ENCODE assay signal across 12 cellular contexts in the genomic region with DNA sequence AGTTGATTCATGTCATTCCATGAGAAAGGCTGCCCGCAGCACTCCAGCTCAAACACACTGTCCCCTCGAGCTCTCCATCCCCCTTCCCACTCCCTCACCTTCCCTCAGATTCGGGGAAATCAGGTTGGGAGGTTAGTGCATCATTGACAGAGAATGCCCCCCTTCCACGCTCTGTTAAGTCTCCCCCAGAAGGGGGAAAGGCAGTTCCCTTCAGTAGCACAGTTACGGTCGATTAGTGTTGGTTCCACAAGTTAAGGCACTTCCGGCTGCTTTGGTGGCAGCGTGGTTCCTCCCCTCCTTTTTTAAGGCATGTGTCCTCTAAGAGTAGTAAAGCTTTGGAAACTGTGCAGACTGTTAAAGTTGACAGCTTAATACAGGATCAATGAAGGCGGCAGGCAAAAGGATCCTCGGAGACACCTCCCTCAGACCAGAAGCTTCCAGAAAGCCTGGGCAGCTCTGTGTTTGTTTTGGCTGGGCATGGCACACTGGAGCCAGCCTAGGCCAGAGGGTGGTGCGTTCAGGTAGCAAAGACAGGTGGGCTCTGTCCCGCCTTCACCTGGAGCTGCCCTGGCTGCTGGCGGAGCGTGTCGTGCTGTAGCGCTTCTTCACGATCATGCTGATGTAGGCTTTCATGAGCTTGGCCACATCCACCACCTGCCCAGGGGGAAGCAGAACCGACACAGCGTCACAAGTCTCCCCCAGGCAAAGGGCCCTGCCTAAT. TPM values are rescaled to one million over a fixed set of nuclear protein-coding genes. Genes with fewer than 3 reads are reported as not detected.
DNase-seq lines count a peak whose midpoint lies in the region; ATAC-seq, FAIRE-seq and TF ChIP-seq lines count a peak whose summit lies in the region.
"Had no signal": no experiment of that assay in that cellular context is flagged by ENCODE, and none has a peak within 500 bp of the region (broad histone marks: within the 10 kb centered on the region; RNA-seq: fewer than 3 reads in every experiment).

No MANE protein-coding gene starts in this region.

- H3K27me3 ChIP-seq in astrocyte (ENCODE audit: insufficient read depth, low read length) (no peaks in the 10 kb centered on the region), right cardiac atrium (ENCODE audit: control insufficient read depth, insufficient read depth) (no peaks in the 10 kb centered on the region), trophoblast cell (ENCODE audit: insufficient read depth, low read length) (no peaks in the 10 kb centered on the region), adrenal gland (no peaks in the 10 kb centered on the region), WERI-Rb-1 (ENCODE audit: insufficient read depth, low read depth, severe bottlenecking) (no peaks in the 10 kb centered on the region)
- H3K27me3 ChIP-seq: esophagus muscularis mucosa, SJSA1 had no signal

- H2BK120ac ChIP-seq in trophoblast cell (ENCODE audit: insufficient read depth, low read length, poor library complexity), result no peak overlapping the region

- H3K27me3 Mint-ChIP-seq in HFFc6 (ENCODE audit: insufficient read depth) (peaks cover 19% of the 10 kb centered on the region), astrocyte (ENCODE audit: low read depth, unreplicated experiment) (no peaks in the 10 kb centered on the region)

- TF ChIP-seq CTCF in HFFc6 (IDR thresholded peaks at IDR 0.05), result no peak
- no peak for TF ChIP-seq CTCF in astrocyte (IDR thresholded peaks at IDR 0.05; ENCODE audit: insufficient read depth, low read depth, low read length)
- no peak for TF ChIP-seq CTCF in adrenal gland (IDR thresholded peaks at IDR 0.05)
- no peak for TF ChIP-seq CTCF in WERI-Rb-1 (IDR thresholded peaks at IDR 0.05; ENCODE audit: low read depth, low read length)

- no peak for FAIRE-seq in astrocyte (lab: Jason Lieb, UNC)
- FAIRE-seq: GM12878 had no signal

- TF ChIP-seq POLR2A in adrenal gland (IDR thresholded peaks at IDR 0.05), result no peak

- H3K9me3 Mint-ChIP-seq in HFFc6, result no peaks in the 10 kb centered on the region; the same call in 1 of the 2 replicates
- H3K9me3 Mint-ChIP-seq in astrocyte (ENCODE audit: unreplicated experiment), result no peaks in the 10 kb centered on the region
- H3K9me3 Mint-ChIP-seq: activated naive CD4-positive, alpha-beta T cell treated with anti-CD3 and anti-CD28 coated beads, Interleukin-2, amount 50 U/mL, for 72 hours had no signal

- H3K9me3 ChIP-seq in astrocyte (ENCODE audit: insufficient read depth, low read depth, low read length), result no peaks in the 10 kb centered on the region
- no peaks in the 10 kb centered on the region for H3K9me3 ChIP-seq in right cardiac atrium (ENCODE audit: control insufficient read depth, low read length)
- H3K9me3 ChIP-seq in trophoblast cell (ENCODE audit: insufficient read depth, low read depth, low read length), result no peaks in the 10 kb centered on the region
- H3K9me3 ChIP-seq in adrenal gland (replicated peaks in 1 of 3), result no peaks in the 10 kb centered on the region
- no peaks in the 10 kb centered on the region for H3K9me3 ChIP-seq in WERI-Rb-1 (ENCODE audit: severe bottlenecking)
- H3K9me3 ChIP-seq: esophagus muscularis mucosa, SJSA1 had no signal

- no peak overlapping the region for H4K8ac ChIP-seq in trophoblast cell (ENCODE audit: low read depth, low read length)

- H3K23ac ChIP-seq in trophoblast cell (ENCODE audit: low read length), result no peak overlapping the region

- H4K91ac ChIP-seq in trophoblast cell (ENCODE audit: low read depth, low read length), result no peak overlapping the region

- H3K4me1 ChIP-seq in astrocyte (ENCODE audit: insufficient read depth, low read length) (no peaks in the 10 kb centered on the region), right cardiac atrium (ENCODE audit: control insufficient read depth, insufficient read depth, low read length) (peaks cover 11% of the 10 kb centered on the region), trophoblast cell (ENCODE audit: control insufficient read depth in 1 of 2, insufficient read depth in 2 of 2, low read length in 2 of 2) (no peaks in the 10 kb centered on the region), adrenal gland (replicated peaks in 1 of 2) (no peaks in the 10 kb centered on the region)
- H3K4me1 ChIP-seq: SJSA1 had no signal

- ATAC-seq in right cardiac atrium, result peak in 1 of 2 donors; percentile 34
- ATAC-seq in HG03175 (IDR thresholded peaks at IDR 0.05; ENCODE audit: unreplicated experiment), result no peak
- ATAC-seq in GM18867 (IDR thresholded peaks at IDR 0.05; ENCODE audit: unreplicated experiment), result no peak
- ATAC-seq: GM12878 had no signal

- no peak overlapping the region for H4K12ac ChIP-seq in trophoblast cell (ENCODE audit: low read depth, low read length)

- H3K9ac ChIP-seq in astrocyte (ENCODE audit: low read length) (no peak overlapping the region), trophoblast cell (ENCODE audit: low read length) (no peak overlapping the region)

- H3K4me2 ChIP-seq in astrocyte (ENCODE audit: low read length) (no peak overlapping the region), trophoblast cell (ENCODE audit: low read length) (no peak overlapping the region)

- no peak for DNase-seq in HFFc6
- no peak for DNase-seq in astrocyte (ENCODE audit: low read depth)
- no peak for DNase-seq in right cardiac atrium
- DNase-seq in trophoblast cell, result no peak
- no peak for DNase-seq in adrenal gland
- DNase-seq in WERI-Rb-1, result no peak

- H3K4me3 Mint-ChIP-seq in HFFc6, result no peak overlapping the region; the same call in 1 of the 2 replicates
- no peak overlapping the region for H3K4me3 Mint-ChIP-seq in astrocyte (ENCODE audit: unreplicated experiment)

- H2BK5ac ChIP-seq in trophoblast cell (ENCODE audit: low read depth, low read length, poor library complexity), result no peak overlapping the region

- no peak overlapping the region for H2AFZ ChIP-seq in astrocyte (ENCODE audit: low read depth, low read length)
- no peak overlapping the region for H2AFZ ChIP-seq in trophoblast cell (ENCODE audit: insufficient read depth, low read length, poor library complexity)

- H3K36me3 ChIP-seq in astrocyte (ENCODE audit: insufficient read depth, low read length) (peaks cover 39% of the 10 kb centered on the region), trophoblast cell (ENCODE audit: control insufficient read depth in 1 of 2, insufficient read depth in 2 of 2, low read length in 2 of 2) (peaks cover 36 to 49% of the 10 kb centered on the region in 2 experiments), adrenal gland (replicated peaks in 1 of 2) (no peaks in the 10 kb centered on the region), WERI-Rb-1 (peaks cover 55% of the 10 kb centered on the region)

- no peaks in the 10 kb centered on the region for H3K79me1 ChIP-seq in trophoblast cell (ENCODE audit: low read length)

- H3K18ac ChIP-seq in trophoblast cell (ENCODE audit: low read length), result no peak overlapping the region

- H3K27ac Mint-ChIP-seq in HFFc6 (peak overlapping the region; percentile 21; the same call in 1 of the 2 replicates), astrocyte (ENCODE audit: unreplicated experiment) (peak overlapping the region; percentile 41)

- H2AK5ac ChIP-seq in trophoblast cell (ENCODE audit: low read length), result no peak overlapping the region

- peaks cover 41% of the 10 kb centered on the region for H4K20me1 ChIP-seq in astrocyte (ENCODE audit: insufficient read depth, low read length)

- no peak overlapping the region for H3K14ac ChIP-seq in trophoblast cell (ENCODE audit: low read length)

- no peak overlapping the region for H3K4ac ChIP-seq in trophoblast cell (ENCODE audit: low read depth, low read length)

- H3K36me3 Mint-ChIP-seq in HFFc6 (ENCODE audit: low read depth) (peaks cover 43% of the 10 kb centered on the region), astrocyte (ENCODE audit: low read depth, unreplicated experiment) (peaks cover 15% of the 10 kb centered on the region)
- H3K36me3 Mint-ChIP-seq: activated naive CD4-positive, alpha-beta T cell treated with anti-CD3 and anti-CD28 coated beads, Interleukin-2, amount 50 U/mL, for 72 hours had no signal

- H3K4me3 ChIP-seq in astrocyte (ENCODE audit: insufficient read depth, low read depth, low read length) (no peak overlapping the region), right cardiac atrium (ENCODE audit: low read length) (no peak overlapping the region), trophoblast cell (ENCODE audit: low read depth, low read length) (peak overlapping the region; percentile 1), adrenal gland (no peak overlapping the region), WERI-Rb-1 (ENCODE audit: low read depth, low read length) (no peak overlapping the region)
- H3K4me3 ChIP-seq: esophagus muscularis mucosa, GM12878, SJSA1 had no signal

- 75% methylated on average over 19 of the region's 19 CpGs for WGBS in right cardiac atrium
- no CpG with 5 or more reads among the region's 19 CpGs for WGBS in trophoblast cell (ENCODE audit: extremely low coverage, insufficient coverage, insufficient read length)
- WGBS in adrenal gland, 4 donors, result 82 to 90% (median 88%) methylated on average over 10 to 19 of the region's 19 CpGs

- H3K27ac ChIP-seq in astrocyte (ENCODE audit: low read depth, low read length) (no peak overlapping the region), right cardiac atrium (ENCODE audit: low read length) (peak overlapping the region; percentile 5), trophoblast cell (ENCODE audit: low read depth, low read length) (no peak overlapping the region), adrenal gland (no peak overlapping the region), WERI-Rb-1 (no peak overlapping the region)
- H3K27ac ChIP-seq: esophagus muscularis mucosa, SJSA1 had no signal

- intact Hi-C loops in right cardiac atrium (cut with DNase I) (loop anchor here in 3 of 4 donors (2.0 to 10.0 kb wide), 3 partner anchors 177 to 181 kb away; no protein-coding TSS in a partner anchor), adrenal gland (cut with DNase I) (no loop called here)

- peaks cover 11% of the 10 kb centered on the region for H3K4me1 Mint-ChIP-seq in HFFc6 (ENCODE audit: low read depth)
- no peaks in the 10 kb centered on the region for H3K4me1 Mint-ChIP-seq in astrocyte (ENCODE audit: low read depth, unreplicated experiment)

- H3K79me2 ChIP-seq in astrocyte (ENCODE audit: insufficient read depth, low read length), result no peaks in the 10 kb centered on the region
- H3K79me2 ChIP-seq in trophoblast cell (ENCODE audit: control insufficient read depth, insufficient read depth, low read length, poor library complexity), result no peaks in the 10 kb centered on the region

- H2BK12ac ChIP-seq in trophoblast cell (ENCODE audit: low read length), result no peak overlapping the region

RNA-seq across cellular contexts. Expression of gene RETREG1, which starts 49.5 kb away (rescaled TPM):
- under 1 TPM in 2 of 6 experiments, not detected in 4; 0.09 to 0.14 TPM for total RNA-seq in HFFc6 (2021; fragmentation: NEBNext Ultra II Directional; extraction: Animal tissue kit (Norgen Biotek cat#: 25700))
- total RNA-seq in astrocyte (0.98 and 1.5 TPM in 2 replicates), right cardiac atrium (100 to 1,000 TPM; 123 to 209 (median 152) TPM), adrenal gland (1 to 10 TPM in 4 of 8 donors, under 1 TPM in 4; 0.06 to 4.0 (median 1.0) TPM)
- polyA plus RNA-seq in right cardiac atrium (114 TPM), adrenal gland (1 to 10 TPM; 3.8 to 5.9 (median 4.4) TPM)
- polyA plus RNA-seq in trophoblast cell (2013), result 11.6 and 13.7 TPM in 2 replicates

Comparison
In these comparisons a context has a peak if more than half of its experiments do, and no peak if none do; other contexts are left out.
1. RNA of gene RETREG1, which starts 49.5 kb away (total RNA-seq): 123 to 209 TPM in right cardiac atrium; 0.06 to 4.0 TPM in adrenal gland, 0.98 to 1.5 TPM in astrocyte and 0.09 to 0.14 TPM in HFFc6; every median in the first group is over 10 times any median in the second.
2. intact Hi-C loops: an anchor here in right cardiac atrium (2.0 to 10.0 kb wide); none called in adrenal gland.